Comparison of ENCODE assay signal across 35 cellular contexts in the genomic region with DNA sequence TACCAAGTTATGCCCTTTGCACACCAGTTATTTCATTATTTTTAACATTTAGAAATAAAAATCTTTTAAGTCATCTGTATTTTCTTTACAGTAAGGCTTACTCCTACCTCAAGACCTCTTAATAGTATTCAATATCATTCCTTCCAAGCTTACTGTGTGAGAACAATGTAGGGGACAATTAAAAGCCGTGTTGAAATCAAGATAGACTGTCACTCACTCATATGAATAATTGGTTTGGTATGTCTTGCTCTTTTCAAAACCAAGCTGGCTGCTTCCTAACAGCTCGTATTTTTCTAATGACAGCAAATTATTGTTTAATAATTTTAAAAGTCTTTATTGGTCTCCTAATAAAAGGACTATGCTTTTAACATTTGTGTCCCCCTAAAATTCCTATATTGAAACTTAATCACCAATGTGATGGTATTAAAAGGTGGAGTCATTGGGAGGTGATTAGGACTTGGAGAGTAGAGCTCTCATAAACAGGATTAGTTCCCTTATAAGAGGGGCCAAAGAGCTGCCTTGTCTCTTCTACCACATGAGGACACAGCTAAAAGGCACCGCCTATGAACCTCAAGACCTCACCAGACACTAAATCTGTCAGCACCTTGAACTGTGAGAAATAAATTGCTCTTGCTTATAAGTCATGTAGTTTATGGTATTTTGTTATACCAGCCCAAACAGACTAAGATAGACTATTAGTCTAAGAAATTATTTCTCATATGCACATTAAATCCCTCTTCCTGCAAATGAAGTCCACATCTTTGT.
A peak's percentile ranks its signal among the peaks of the same experiment; 100 is the strongest.
DNase-seq lines count a peak whose midpoint lies in the region; ATAC-seq and TF ChIP-seq lines count a peak whose summit lies in the region.
"Had no signal": no experiment of that assay in that cellular context is flagged by ENCODE, and none has a peak within 500 bp of the region (broad histone marks: within the 10 kb centered on the region; RNA-seq: fewer than 3 reads in every experiment).

No MANE protein-coding gene starts in this region.

- no peak overlapping the region for H3K4me3 ChIP-seq in choroid plexus epithelial cell (ENCODE audit: low read depth, low read length)
- H3K4me3 ChIP-seq: adrenal gland, coronary artery, esophagus muscularis mucosa, gastroesophageal sphincter, skin epidermis, thyroid gland had no signal

- TF ChIP-seq CTCF in choroid plexus epithelial cell (conservative IDR thresholded peaks at IDR 0.05; ENCODE audit: low read depth, low read length): no peak

- peaks cover 6% of the 10 kb centered on the region for H3K36me3 Mint-ChIP-seq in memory B cell
- peaks cover 21% of the 10 kb centered on the region for H3K36me3 Mint-ChIP-seq in activated T-cell treated with anti-CD3 and anti-CD28 coated beads, Interleukin-2, amount 50 U/mL, for 24 hours (ENCODE audit: low read depth)
- H3K36me3 Mint-ChIP-seq: immature natural killer cell had no signal

- H3K4me3 Mint-ChIP-seq in memory B cell: no peak overlapping the region
- no peak overlapping the region for H3K4me3 Mint-ChIP-seq in activated T-cell treated with anti-CD3 and anti-CD28 coated beads, Interleukin-2, amount 50 U/mL, for 24 hours
- H3K4me3 Mint-ChIP-seq: activated CD4-positive, alpha-beta T cell treated with anti-CD3 and anti-CD28 coated beads for 36 hours; activated T-cell treated with anti-CD3 and anti-CD28 coated beads, Interleukin-2, amount 50 U/mL, for 4 hours; immature natural killer cell; T-helper 2 cell treated with Interferon-gamma antibody and Interleukin-4, amounts not matched to agents 5 μg/mL and 100 μg/mL, for 36 hours had no signal

- no peak for ATAC-seq in memory B cell (ENCODE audit: low read depth)
- ATAC-seq in HG02884 (IDR thresholded peaks at IDR 0.05; ENCODE audit: unreplicated experiment): no peak
- ATAC-seq: activated CD4-positive, alpha-beta T cell treated with anti-CD3 and anti-CD28 coated beads for 36 hours; activated T-cell treated with anti-CD3 and anti-CD28 coated beads, Interleukin-2, amount 50 U/mL, for 4 hours; gastroesophageal sphincter; left ventricle myocardium superior; naive thymus-derived CD8-positive, alpha-beta T cell; Right ventricle myocardium inferior; stimulated activated naive CD8-positive, alpha-beta T cell treated with anti-CD3 and anti-CD28 coated beads, Interleukin-15, amount 100 ng/mL, for 72 hours had no signal

- DNase-seq in EH (ENCODE audit: low read depth) (peak; percentile 41), NCI-H82 (lab: John Stamatoyannopoulos, UW) (peak; percentile 87), choroid plexus epithelial cell (ENCODE audit: low read depth) (peak; percentile 14), memory B cell (ENCODE audit: low spot score in 2 of 2) (no peak)
- DNase-seq in activated T-cell treated with anti-CD3 and anti-CD28 coated beads, Interleukin-2, amount 50 U/mL, for 24 hours: no peak
- no peak for DNase-seq in central memory CD4-positive, alpha-beta T cell
- DNase-seq: activated CD4-positive, alpha-beta T cell treated with anti-CD3 and anti-CD28 coated beads for 36 hours; activated naive CD4-positive, alpha-beta T cell; activated T-cell treated with anti-CD3 and anti-CD28 coated beads, Interleukin-2, amount 50 U/mL, for 4 hours; adrenal gland; brain microvascular endothelial cell; C1 segment of cervical spinal cord; COR-L47; effector memory CD4-positive, alpha-beta T cell; hypothalamus; immature natural killer cell; left ventricle myocardium superior; midbrain; naive thymus-derived CD8-positive, alpha-beta T cell; NCI-H1436; NCI-H2081 treated with DMSO at 0.1 percent for 48 hours; NCI-H345; NCI-H774; nucleus accumbens; stimulated activated CD4-positive, alpha-beta T cell treated with anti-CD3 and anti-CD28 coated beads, Interleukin-1b, Interleukin-23, amount 100 ng/mL, for 48 hours; stimulated activated CD8-positive, alpha-beta memory T cell treated with anti-CD3 and anti-CD28 coated beads, Interleukin-4, amount 100 ng/mL, for 48 hours; stimulated activated naive CD8-positive, alpha-beta T cell treated with anti-CD3 and anti-CD28 coated beads, Interleukin-15, amount 100 ng/mL, for 72 hours; thyroid gland had no signal

- H3K4me1 Mint-ChIP-seq in memory B cell: peaks cover 40% of the 10 kb centered on the region
- peaks cover 30% of the 10 kb centered on the region for H3K4me1 Mint-ChIP-seq in activated T-cell treated with anti-CD3 and anti-CD28 coated beads, Interleukin-2, amount 50 U/mL, for 24 hours (ENCODE audit: low read depth)

- H3K9me3 Mint-ChIP-seq in memory B cell: peaks cover 2% of the 10 kb centered on the region
- no peaks in the 10 kb centered on the region for H3K9me3 Mint-ChIP-seq in activated T-cell treated with anti-CD3 and anti-CD28 coated beads, Interleukin-2, amount 50 U/mL, for 24 hours
- H3K9me3 Mint-ChIP-seq: immature natural killer cell; naive thymus-derived CD8-positive, alpha-beta T cell had no signal

- H3K27me3 Mint-ChIP-seq in memory B cell: no peaks in the 10 kb centered on the region
- H3K27me3 Mint-ChIP-seq in activated T-cell treated with anti-CD3 and anti-CD28 coated beads, Interleukin-2, amount 50 U/mL, for 24 hours: peaks cover 12% of the 10 kb centered on the region
- H3K27me3 Mint-ChIP-seq: activated CD4-positive, alpha-beta T cell treated with anti-CD3 and anti-CD28 coated beads for 36 hours; naive thymus-derived CD8-positive, alpha-beta T cell; stimulated activated naive CD8-positive, alpha-beta T cell treated with anti-CD3 and anti-CD28 coated beads, Interleukin-15, amount 100 ng/mL, for 72 hours had no signal

- peak overlapping the region; percentile 32 for H3K27ac Mint-ChIP-seq in memory B cell
- no peak overlapping the region for H3K27ac Mint-ChIP-seq in activated T-cell treated with anti-CD3 and anti-CD28 coated beads, Interleukin-2, amount 50 U/mL, for 24 hours
- H3K27ac Mint-ChIP-seq: activated CD4-positive, alpha-beta T cell treated with anti-CD3 and anti-CD28 coated beads for 36 hours; immature natural killer cell; T-helper 2 cell treated with Interferon-gamma antibody and Interleukin-4, amounts not matched to agents 5 μg/mL and 100 μg/mL, for 36 hours had no signal

Comparison
In these comparisons a context has a peak if more than half of its experiments do, and no peak if none do; other contexts are left out.
1. DNase-seq: peak in EH (single experiment), NCI-H82 (single experiment) and choroid plexus epithelial cell (single experiment); none in memory B cell (0 of 2), activated T-cell treated with anti-CD3 and anti-CD28 coated beads, Interleukin-2, amount 50 U/mL, for 24 hours (single experiment) and central memory CD4-positive, alpha-beta T cell (single experiment).